Comparison of ENCODE assay signal across 37 cellular contexts in the genomic region with DNA sequence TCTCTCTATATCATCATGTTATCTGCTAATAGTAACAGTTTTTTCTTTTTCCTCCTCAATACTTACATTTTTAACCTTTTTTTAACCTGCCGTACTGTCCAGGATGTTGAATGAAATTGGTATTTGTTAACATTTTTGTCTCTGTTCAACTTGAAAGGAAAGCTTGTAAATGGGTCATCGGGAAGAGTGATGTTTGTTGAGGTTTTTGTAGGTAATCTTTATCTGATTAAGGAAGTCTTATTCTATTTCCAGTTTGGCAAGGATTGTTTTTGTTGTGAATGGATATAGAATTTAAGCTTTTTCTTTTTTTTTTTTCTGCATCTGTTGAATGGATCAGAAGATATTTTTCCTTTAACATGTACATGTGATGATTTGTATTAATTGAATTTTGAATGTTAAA. TPM values are rescaled to one million over a fixed set of nuclear protein-coding genes. Genes with fewer than 3 reads are reported as not detected.
"Had no signal": no experiment of that assay in that cellular context is flagged by ENCODE, and none has a peak within 500 bp of the region (broad histone marks: within the 10 kb centered on the region; RNA-seq: fewer than 3 reads in every experiment).

No MANE protein-coding gene starts in this region.

- H3K36me3 Mint-ChIP-seq: activated CD4-positive, alpha-beta memory T cell treated with anti-CD3 and anti-CD28 coated beads for 36 hours; activated CD8-positive, alpha-beta memory T cell treated with anti-CD3 and anti-CD28 coated beads, Interleukin-2, amount 10 ng/mL, durations not matched to agents 7 days and 5 days; activated naive CD4-positive, alpha-beta T cell treated with anti-CD3 and anti-CD28 coated beads, Interleukin-2, amount 10 ng/mL, durations not matched to agents 7 days and 5 days; activated naive CD8-positive, alpha-beta T cell had no signal

- H3K27me3 Mint-ChIP-seq: activated CD4-positive, alpha-beta T cell treated with anti-CD3 and anti-CD28 coated beads for 36 hours had no signal

- ATAC-seq: activated CD4-positive, alpha-beta T cell treated with anti-CD3 and anti-CD28 coated beads for 36 hours; activated CD8-positive, alpha-beta memory T cell treated with anti-CD3 and anti-CD28 coated beads, Interleukin-2, amount 10 ng/mL, durations not matched to agents 7 days and 5 days; activated CD8-positive, alpha-beta T cell treated with anti-CD3 and anti-CD28 coated beads, Interleukin-2, amount 10 ng/mL, durations not matched to agents 7 days and 5 days; foreskin keratinocyte; gastrocnemius medialis; heart left ventricle; T-helper 17 cell had no signal

- DNase-seq: activated CD4-positive, alpha-beta memory T cell treated with anti-CD3 and anti-CD28 coated beads for 36 hours; activated CD4-positive, alpha-beta T cell treated with anti-CD3 and anti-CD28 coated beads for 36 hours; activated CD4-positive, alpha-beta T cell treated with anti-CD3 and anti-CD28 coated beads, Interleukin-2, amount 10 ng/mL, durations not matched to agents 24 days and 14 days; activated CD4-positive, CD25-positive, alpha-beta regulatory T cell; activated CD4-positive, CD25-positive, alpha-beta regulatory T cell treated with anti-CD3 and anti-CD28 coated beads, Interleukin-2, amount 50 U/mL, for 72 hours; activated CD8-positive, alpha-beta memory T cell treated with anti-CD3 and anti-CD28 coated beads, Interleukin-2, amount 10 ng/mL, durations not matched to agents 7 days and 5 days; activated CD8-positive, alpha-beta memory T cell treated with anti-CD3 and anti-CD28 coated beads, Interleukin-2, amount 50 U/mL, for 4 hours; activated CD8-positive, alpha-beta T cell treated with anti-CD3 and anti-CD28 coated beads, Interleukin-2, amount 10 ng/mL, durations not matched to agents 7 days and 5 days; activated effector memory CD4-positive, alpha-beta T cell treated with anti-CD3 and anti-CD28 coated beads, Interleukin-2, amount 50 U/mL, for 16 hours; activated naive CD4-positive, alpha-beta T cell treated with anti-CD3 and anti-CD28 coated beads, Interleukin-2, amount 10 ng/mL, durations not matched to agents 7 days and 5 days; activated T-cell treated with anti-CD3 and anti-CD28 coated beads, Interleukin-2, amount 50 U/mL, for 1 hour; activated T-cell treated with anti-CD3 and anti-CD28 coated beads, Interleukin-2, amount 50 U/mL, for 48 hours; amniotic stem cell; anterior cingulate cortex; brain microvascular endothelial cell; dorsolateral prefrontal cortex; effector memory CD4-positive, alpha-beta T cell; endodermal cell; erythroblast; foreskin keratinocyte; gastrocnemius medialis; glutamatergic neuron; heart left ventricle; T-helper 1 cell; T-helper 17 cell; T1000 had no signal

- H3K9me3 ChIP-seq: esophagus muscularis mucosa, gastrocnemius medialis, heart left ventricle had no signal

- H3K9me3 Mint-ChIP-seq: activated CD4-positive, alpha-beta memory T cell treated with anti-CD3 and anti-CD28 coated beads for 36 hours; activated CD4-positive, alpha-beta T cell treated with anti-CD3 and anti-CD28 coated beads, Interleukin-2, amount 10 ng/mL, durations not matched to agents 24 days and 14 days; activated naive CD4-positive, alpha-beta T cell treated with anti-CD3 and anti-CD28 coated beads, Interleukin-2, amount 10 ng/mL, durations not matched to agents 7 days and 5 days; activated T-helper 1 cell treated with anti-CD3 and anti-CD28 coated beads, Interleukin-12 subunit alpha, Interleukin-12 subunit beta, Interleukin-2, Interleukin-4 antibody, amounts not matched to agents 30 ng/mL and 10 ng/mL and 1 ng/mL, durations not matched to agents 14 hours and 24 hours and 36 hours; activated T-helper 2 cell treated with anti-CD3 and anti-CD28 coated beads, Interferon-gamma antibody, Interleukin-2, Interleukin-4, amounts not matched to agents 10 μg/mL and 5 μg/mL and 100 μg/mL, durations not matched to agents 14 hours and 24 hours and 36 hours; central memory CD8-positive, alpha-beta T cell; dendritic cell treated with granulocyte-macrophage colony-stimulating factor and Interleukin-4, amounts not matched to agents 40 ng/mL and 50 ng/mL, for 4 days; endodermal cell; T-helper 2 cell treated with Interferon-gamma antibody and Interleukin-4, amounts not matched to agents 5 μg/mL and 100 μg/mL, for 36 hours had no signal

- H3K4me1 Mint-ChIP-seq: activated CD4-positive, alpha-beta T cell treated with anti-CD3 and anti-CD28 coated beads for 36 hours; central memory CD8-positive, alpha-beta T cell; endodermal cell had no signal

- H3K4me3 Mint-ChIP-seq: activated CD4-positive, alpha-beta memory T cell treated with anti-CD3 and anti-CD28 coated beads for 36 hours; activated CD4-positive, alpha-beta T cell treated with anti-CD3 and anti-CD28 coated beads for 36 hours; activated CD4-positive, alpha-beta T cell treated with anti-CD3 and anti-CD28 coated beads, Interleukin-2, amount 10 ng/mL, durations not matched to agents 24 days and 14 days; activated CD8-positive, alpha-beta memory T cell treated with anti-CD3 and anti-CD28 coated beads, Interleukin-2, amount 10 ng/mL, durations not matched to agents 7 days and 5 days; activated CD8-positive, alpha-beta T cell treated with anti-CD3 and anti-CD28 coated beads, Interleukin-2, amount 10 ng/mL, durations not matched to agents 7 days and 5 days; activated naive CD4-positive, alpha-beta T cell treated with anti-CD3 and anti-CD28 coated beads, Interleukin-2, amount 10 ng/mL, durations not matched to agents 7 days and 5 days; activated naive CD8-positive, alpha-beta T cell; activated T-helper 1 cell treated with anti-CD3 and anti-CD28 coated beads, Interleukin-12 subunit alpha, Interleukin-12 subunit beta, Interleukin-2, Interleukin-4 antibody, amounts not matched to agents 30 ng/mL and 10 ng/mL and 1 ng/mL, durations not matched to agents 14 hours and 24 hours and 36 hours; central memory CD8-positive, alpha-beta T cell; dendritic cell treated with granulocyte-macrophage colony-stimulating factor and Interleukin-4, amounts not matched to agents 40 ng/mL and 50 ng/mL, for 4 days; endodermal cell; T-helper 17 cell; T-helper 2 cell treated with Interferon-gamma antibody and Interleukin-4, amounts not matched to agents 5 μg/mL and 100 μg/mL, for 36 hours had no signal

- H3K27ac ChIP-seq: brain microvascular endothelial cell, coronary artery, dorsolateral prefrontal cortex, esophagus muscularis mucosa, foreskin keratinocyte, gastrocnemius medialis, heart left ventricle had no signal

- H3K4me3 ChIP-seq: coronary artery, dorsolateral prefrontal cortex, esophagus muscularis mucosa, gastrocnemius medialis, heart left ventricle had no signal

- FAIRE-seq: astrocyte, bronchial epithelial cell had no signal

- H3K27ac Mint-ChIP-seq: activated CD4-positive, alpha-beta memory T cell treated with anti-CD3 and anti-CD28 coated beads for 36 hours; activated CD4-positive, alpha-beta T cell treated with anti-CD3 and anti-CD28 coated beads for 36 hours; activated CD4-positive, alpha-beta T cell treated with anti-CD3 and anti-CD28 coated beads, Interleukin-2, amount 10 ng/mL, durations not matched to agents 24 days and 14 days; activated CD8-positive, alpha-beta memory T cell treated with anti-CD3 and anti-CD28 coated beads, Interleukin-2, amount 10 ng/mL, durations not matched to agents 7 days and 5 days; activated CD8-positive, alpha-beta T cell treated with anti-CD3 and anti-CD28 coated beads, Interleukin-2, amount 10 ng/mL, durations not matched to agents 7 days and 5 days; activated naive CD4-positive, alpha-beta T cell treated with anti-CD3 and anti-CD28 coated beads, Interleukin-2, amount 10 ng/mL, durations not matched to agents 7 days and 5 days; activated naive CD8-positive, alpha-beta T cell; activated T-helper 1 cell treated with anti-CD3 and anti-CD28 coated beads, Interleukin-12 subunit alpha, Interleukin-12 subunit beta, Interleukin-2, Interleukin-4 antibody, amounts not matched to agents 30 ng/mL and 10 ng/mL and 1 ng/mL, durations not matched to agents 14 hours and 24 hours and 36 hours; activated T-helper 2 cell treated with anti-CD3 and anti-CD28 coated beads, Interferon-gamma antibody, Interleukin-2, Interleukin-4, amounts not matched to agents 10 μg/mL and 5 μg/mL and 100 μg/mL, durations not matched to agents 14 hours and 24 hours and 36 hours; dendritic cell treated with granulocyte-macrophage colony-stimulating factor and Interleukin-4, amounts not matched to agents 40 ng/mL and 50 ng/mL, for 4 days; endodermal cell; T-helper 17 cell; T-helper 2 cell treated with Interferon-gamma antibody and Interleukin-4, amounts not matched to agents 5 μg/mL and 100 μg/mL, for 36 hours had no signal

RNA-seq across cellular contexts. Expression of gene NNMT, which starts 8.1 kb away (rescaled TPM):
- total RNA-seq: activated CD4-positive, alpha-beta memory T cell treated with anti-CD3 and anti-CD28 coated beads for 36 hours; activated CD4-positive, alpha-beta T cell treated with anti-CD3 and anti-CD28 coated beads for 36 hours; activated CD4-positive, alpha-beta T cell treated with anti-CD3 and anti-CD28 coated beads, Interleukin-2, amount 10 ng/mL, durations not matched to agents 24 days and 14 days; activated CD8-positive, alpha-beta memory T cell treated with anti-CD3 and anti-CD28 coated beads for 36 hours; activated CD8-positive, alpha-beta memory T cell treated with anti-CD3 and anti-CD28 coated beads, Interleukin-2, amount 10 ng/mL, durations not matched to agents 7 days and 5 days; activated CD8-positive, alpha-beta T cell treated with anti-CD3 and anti-CD28 coated beads, Interleukin-2, amount 10 ng/mL, durations not matched to agents 7 days and 5 days; activated T-helper 1 cell treated with anti-CD3 and anti-CD28 coated beads, Interleukin-12 subunit alpha, Interleukin-12 subunit beta, Interleukin-2, Interleukin-4 antibody, amounts not matched to agents 30 ng/mL and 10 ng/mL and 1 ng/mL, durations not matched to agents 14 hours and 24 hours and 36 hours; activated T-helper 2 cell treated with anti-CD3 and anti-CD28 coated beads, Interferon-gamma antibody, Interleukin-2, Interleukin-4, amounts not matched to agents 10 μg/mL and 5 μg/mL and 100 μg/mL, durations not matched to agents 14 hours and 24 hours and 36 hours; endodermal cell; foreskin keratinocyte; T-helper 17 cell had no signal
- polyA plus RNA-seq: foreskin keratinocyte had no signal
